ENCODE assay signal across 15 cellular contexts in the genomic region with DNA sequence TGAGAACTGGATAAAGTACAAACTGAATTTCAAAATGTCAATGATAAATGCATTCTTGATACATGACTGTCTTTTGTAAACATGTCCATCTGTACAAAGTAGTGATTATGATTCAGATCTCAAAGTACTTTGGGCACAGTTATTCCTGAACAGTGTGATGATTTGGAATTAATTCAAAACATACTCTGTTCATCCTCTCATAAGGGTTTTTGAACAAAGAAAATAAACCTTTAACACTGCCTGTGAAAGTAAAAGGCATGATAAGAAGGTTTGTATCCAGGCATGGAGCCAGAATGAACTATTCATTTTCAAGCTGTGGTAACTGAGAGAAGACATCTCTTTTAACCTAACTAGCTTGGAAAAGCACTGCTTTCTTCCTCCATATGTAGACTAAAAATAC. TPM values are rescaled to one million over a fixed set of nuclear protein-coding genes. Genes with fewer than 3 reads are reported as not detected.
A peak's percentile ranks its signal among the peaks of the same experiment; 100 is the strongest.
DNase-seq lines count a peak whose midpoint lies in the region; ATAC-seq and TF ChIP-seq lines count a peak whose summit lies in the region.
"Had no signal": no experiment of that assay in that cellular context is flagged by ENCODE, and none has a peak within 500 bp of the region (broad histone marks: within the 10 kb centered on the region; RNA-seq: fewer than 3 reads in every experiment).

No MANE protein-coding gene starts in this region.

- no peak overlapping the region for H3K4me3 ChIP-seq in fibroblast of villous mesenchyme (ENCODE audit: low read depth, low read length)
- H3K4me3 ChIP-seq: body of pancreas had no signal

- H3K4me3 Mint-ChIP-seq in activated naive CD4-positive, alpha-beta T cell treated with anti-CD3 and anti-CD28 coated beads, Interleukin-2, amount 10 ng/mL, durations not matched to agents 7 days and 5 days, result no peak overlapping the region
- no peak overlapping the region for H3K4me3 Mint-ChIP-seq in natural killer cell treated with Interleukin-12 subunit alpha and Interleukin-12 subunit beta and Interleukin-15 and Interleukin-18, amount 100 ng/mL, for 72 hours
- H3K4me3 Mint-ChIP-seq: CD4-positive, CD25-positive, alpha-beta regulatory T cell had no signal

- H3K9me3 Mint-ChIP-seq in activated naive CD4-positive, alpha-beta T cell treated with anti-CD3 and anti-CD28 coated beads, Interleukin-2, amount 10 ng/mL, durations not matched to agents 7 days and 5 days, result no peaks in the 10 kb centered on the region
- no peaks in the 10 kb centered on the region for H3K9me3 Mint-ChIP-seq in natural killer cell treated with Interleukin-12 subunit alpha and Interleukin-12 subunit beta and Interleukin-15 and Interleukin-18, amount 100 ng/mL, for 72 hours

- CTCF ChIA-PET in activated naive CD4-positive, alpha-beta T cell treated with anti-CD3 and anti-CD28 coated beads, Interleukin-2, amount 10 ng/mL, durations not matched to agents 7 days and 5 days (lab: Charles Lee), result no interaction called here

- no peaks in the 10 kb centered on the region for H3K27me3 Mint-ChIP-seq in activated naive CD4-positive, alpha-beta T cell treated with anti-CD3 and anti-CD28 coated beads, Interleukin-2, amount 10 ng/mL, durations not matched to agents 7 days and 5 days
- no peaks in the 10 kb centered on the region for H3K27me3 Mint-ChIP-seq in natural killer cell treated with Interleukin-12 subunit alpha and Interleukin-12 subunit beta and Interleukin-15 and Interleukin-18, amount 100 ng/mL, for 72 hours
- H3K27me3 Mint-ChIP-seq: CD4-positive, CD25-positive, alpha-beta regulatory T cell had no signal

- H3K36me3 Mint-ChIP-seq in activated naive CD4-positive, alpha-beta T cell treated with anti-CD3 and anti-CD28 coated beads, Interleukin-2, amount 10 ng/mL, durations not matched to agents 7 days and 5 days, result no peaks in the 10 kb centered on the region
- H3K36me3 Mint-ChIP-seq in natural killer cell treated with Interleukin-12 subunit alpha and Interleukin-12 subunit beta and Interleukin-15 and Interleukin-18, amount 100 ng/mL, for 72 hours, result no peaks in the 10 kb centered on the region
- H3K36me3 Mint-ChIP-seq: CD4-positive, CD25-positive, alpha-beta regulatory T cell had no signal

- TF ChIP-seq CTCF in fibroblast of villous mesenchyme (IDR thresholded peaks at IDR 0.05; ENCODE audit: insufficient read depth, low read depth, low read length), result no peak

- no peak for ATAC-seq in HG03457 (IDR thresholded peaks at IDR 0.05; ENCODE audit: unreplicated experiment)
- no peak for ATAC-seq in HG03520 (IDR thresholded peaks at IDR 0.05; ENCODE audit: unreplicated experiment)
- ATAC-seq in natural killer cell treated with Interleukin-12 subunit alpha and Interleukin-12 subunit beta and Interleukin-15 and Interleukin-18, amount 100 ng/mL, for 72 hours, result no peak
- ATAC-seq: body of pancreas had no signal

- DNase-seq in HT1080 (ENCODE audit: low read depth), result peak; percentile 76
- DNase-seq in amniotic epithelial cell (ENCODE audit: low read depth), result peak; percentile 75
- DNase-seq in fibroblast of villous mesenchyme (ENCODE audit: low read depth), result peak; percentile 14
- peak; percentile 41 for DNase-seq in pulmonary artery endothelial cell (ENCODE audit: low read depth, low spot score)
- DNase-seq in activated naive CD4-positive, alpha-beta T cell treated with anti-CD3 and anti-CD28 coated beads, Interleukin-2, amount 10 ng/mL, durations not matched to agents 7 days and 5 days, result no peak
- DNase-seq in natural killer cell treated with Interleukin-12 subunit alpha and Interleukin-12 subunit beta and Interleukin-15 and Interleukin-18, amount 100 ng/mL, for 72 hours (ENCODE audit: low spot score), result no peak
- DNase-seq: activated CD4-positive, alpha-beta T cell treated with anti-CD3 and anti-CD28 coated beads for 4 hours; body of pancreas; CD4-positive, CD25-positive, alpha-beta regulatory T cell; left cardiac atrium; NCI-H1092 treated with DMSO at 0.1 percent for 48 hours; stimulated activated CD4-positive, alpha-beta T cell treated with anti-CD3 and anti-CD28 coated beads, Interleukin-4, amount 100 ng/mL, for 1 hour; stomach had no signal

- no peaks in the 10 kb centered on the region for H3K4me1 Mint-ChIP-seq in activated naive CD4-positive, alpha-beta T cell treated with anti-CD3 and anti-CD28 coated beads, Interleukin-2, amount 10 ng/mL, durations not matched to agents 7 days and 5 days
- H3K4me1 Mint-ChIP-seq in natural killer cell treated with Interleukin-12 subunit alpha and Interleukin-12 subunit beta and Interleukin-15 and Interleukin-18, amount 100 ng/mL, for 72 hours (ENCODE audit: low read depth in 2 of 2), result no peaks in the 10 kb centered on the region
- H3K4me1 Mint-ChIP-seq: CD4-positive, CD25-positive, alpha-beta regulatory T cell had no signal

- H3K27ac Mint-ChIP-seq in activated naive CD4-positive, alpha-beta T cell treated with anti-CD3 and anti-CD28 coated beads, Interleukin-2, amount 10 ng/mL, durations not matched to agents 7 days and 5 days, result no peak overlapping the region
- H3K27ac Mint-ChIP-seq in natural killer cell treated with Interleukin-12 subunit alpha and Interleukin-12 subunit beta and Interleukin-15 and Interleukin-18, amount 100 ng/mL, for 72 hours, result no peak overlapping the region
- H3K27ac Mint-ChIP-seq: CD4-positive, CD25-positive, alpha-beta regulatory T cell had no signal

RNA-seq across cellular contexts. Expression of a gene that starts 0.9 kb away (rescaled TPM):
- total RNA-seq in HT1080 (2014; rRNA removed; shearing (Covaris generic)), result 5.3 and 8.5 TPM in 2 replicates
- 3.7 and 4.8 TPM in 2 replicates for polyA plus RNA-seq in HT1080 (2015; cell fraction: cytosol; rRNA removed)
- polyA plus RNA-seq in HT1080 (2015; cell fraction: nucleus; rRNA removed), result 6.6 and 6.8 TPM in 2 replicates
- total RNA-seq in fibroblast of villous mesenchyme, result 0.86 and 0.97 TPM in 2 replicates
- total RNA-seq in pulmonary artery endothelial cell, result 33.9 and 34.6 TPM in 2 replicates
- not detected for total RNA-seq in natural killer cell treated with Interleukin-12 subunit alpha and Interleukin-12 subunit beta and Interleukin-15 and Interleukin-18, amount 100 ng/mL, for 72 hours
- polyA plus RNA-seq: CD4-positive, CD25-positive, alpha-beta regulatory T cell had no signal

Comparison
In these comparisons a context has a peak if more than half of its experiments do, and no peak if none do; other contexts are left out.
1. DNase-seq: peak in HT1080 (single experiment), amniotic epithelial cell (single experiment), fibroblast of villous mesenchyme (single experiment) and pulmonary artery endothelial cell (single experiment); none in activated naive CD4-positive, alpha-beta T cell treated with anti-CD3 and anti-CD28 coated beads, Interleukin-2, amount 10 ng/mL, durations not matched to agents 7 days and 5 days (single experiment) and natural killer cell treated with Interleukin-12 subunit alpha and Interleukin-12 subunit beta and Interleukin-15 and Interleukin-18, amount 100 ng/mL, for 72 hours (single experiment).